8 cellular contexts compared by ENCODE assay signal in genomic region chr21:44337941-44338895, GRCh38. TPM values are rescaled to one million over a fixed set of nuclear protein-coding genes. Genes with fewer than 3 reads are reported as not detected.
DNase-seq lines count a peak whose midpoint lies in the region; ATAC-seq and TF ChIP-seq lines count a peak whose summit lies in the region.

No MANE protein-coding gene starts in this region.

- H3K4me3 ChIP-seq in Caco-2 (ENCODE audit: low read depth, low read length) (peak overlapping the region; percentile 43), HUES48 (ENCODE audit: low read depth, low read length) (peak overlapping the region; percentile 61), cardiac fibroblast (replicated peaks in 1 of 2; ENCODE audit: low read depth in 2 of 2, low read length in 2 of 2) (peak overlapping the region; percentile 45 to 51), iPS-18a (ENCODE audit: low read length) (peak overlapping the region; percentile 68)

- CTCF ChIA-PET in Caco-2 (lab: Charles Lee): interaction anchor here (0.6 to 1.3 kb wide), 4 partner anchors 31 to 142 kb away, joined by 3 to 8 read pairs (median 4); partner anchors contain the start of gene PFKL

- POLR2A ChIA-PET in Caco-2 (lab: Charles Lee): interaction anchor here (0.5 to 1.5 kb wide), 5 partner anchors 9 to 479 kb away, joined by 3 to 9 read pairs (median 3); partner anchors contain the start of gene UBE2G2

- ATAC-seq in sciatic nerve (peak; percentile 78), GM19351 (IDR thresholded peaks at IDR 0.05; ENCODE audit: unreplicated experiment) (no peak), HG03175 (IDR thresholded peaks at IDR 0.05; ENCODE audit: unreplicated experiment) (no peak)

- TF ChIP-seq CTCF in Caco-2 (IDR thresholded peaks at IDR 0.05; ENCODE audit: insufficient read depth in 1 of 2, low read depth in 1 of 2, low read length in 1 of 2, severe bottlenecking in 1 of 2, unreplicated experiment in 1 of 2) (peak; percentile 41 to 42), cardiac fibroblast (IDR thresholded peaks at IDR 0.05; ENCODE audit: low read depth, low read length) (peak; percentile 53)

- H3K27me3 Mint-ChIP-seq in Caco-2 (ENCODE audit: insufficient read depth, unreplicated experiment): no peaks in the 10 kb centered on the region

- DNase-seq in Caco-2: peak; percentile 76 to 87
- peak; percentile 71 for DNase-seq in RKO (ENCODE audit: low spot score)
- DNase-seq in cardiac fibroblast (ENCODE audit: low read depth in 2 of 2): peak; percentile 61 to 62
- DNase-seq in sciatic nerve (ENCODE audit: low spot score): peak; percentile 86

- peak overlapping the region; percentile 66 for H3K4me3 Mint-ChIP-seq in Caco-2 (ENCODE audit: unreplicated experiment)

- peak overlapping the region; percentile 63 for H3K27ac Mint-ChIP-seq in Caco-2 (ENCODE audit: unreplicated experiment)

- H3K9me3 ChIP-seq in Caco-2: no peaks in the 10 kb centered on the region
- no peaks in the 10 kb centered on the region for H3K9me3 ChIP-seq in HUES48 (ENCODE audit: control insufficient read depth, insufficient read depth, low read length)
- no peaks in the 10 kb centered on the region for H3K9me3 ChIP-seq in iPS-18a (ENCODE audit: control insufficient read depth, low read depth, low read length)

- H3K9me3 Mint-ChIP-seq in Caco-2 (ENCODE audit: unreplicated experiment): no peaks in the 10 kb centered on the region

- peaks cover 50% of the 10 kb centered on the region for H3K36me3 Mint-ChIP-seq in Caco-2 (ENCODE audit: insufficient read depth, unreplicated experiment)

- no peak overlapping the region for H3K9ac ChIP-seq in HUES48 (ENCODE audit: low read depth, low read length)
- no peak overlapping the region for H3K9ac ChIP-seq in iPS-18a (ENCODE audit: low read length)

- H3K4me1 Mint-ChIP-seq in Caco-2 (ENCODE audit: low read depth, unreplicated experiment): peaks cover 41% of the 10 kb centered on the region

- no peaks in the 10 kb centered on the region for H3K27me3 ChIP-seq in Caco-2 (replicated peaks; ENCODE audit: control insufficient read depth, insufficient read depth, low read length)
- H3K27me3 ChIP-seq in HUES48 (ENCODE audit: control insufficient read depth, insufficient read depth, low read length): no peaks in the 10 kb centered on the region
- no peaks in the 10 kb centered on the region for H3K27me3 ChIP-seq in iPS-18a (ENCODE audit: control insufficient read depth, insufficient read depth, low read length)

- peaks cover 3% of the 10 kb centered on the region for H3K36me3 ChIP-seq in Caco-2 (ENCODE audit: control insufficient read depth, insufficient read depth, low read length)
- H3K36me3 ChIP-seq in HUES48 (ENCODE audit: control insufficient read depth, insufficient read depth, low read length): peaks cover 5% of the 10 kb centered on the region; the same call in 1 of the 2 replicates
- H3K36me3 ChIP-seq in iPS-18a (ENCODE audit: control insufficient read depth, low read depth, low read length): no peaks in the 10 kb centered on the region

- BruUV-seq in Caco-2 (replicated peaks; lab: Mats Ljungman, UMichigan): no TSS peak

- H3K27ac ChIP-seq in HUES48 (ENCODE audit: low read depth, low read length) (peak overlapping the region; percentile 86), iPS-18a (ENCODE audit: low read length) (no peak overlapping the region)

- intact Hi-C loops in Caco-2 (cut with micrococcal nuclease; ENCODE audit: unreplicated experiment) (loop anchor here (2.0 to 10.0 kb wide), 2 partner anchors 145 to 537 kb away; partner anchors contain the start of gene PTTG1IP), sciatic nerve (cut with DNase I) (no loop called here)

- H3K4me1 ChIP-seq in Caco-2 (peaks cover 30% of the 10 kb centered on the region), HUES48 (ENCODE audit: control insufficient read depth, insufficient read depth, low read length) (peaks cover 16% of the 10 kb centered on the region), iPS-18a (ENCODE audit: control insufficient read depth, low read depth, low read length) (peaks cover 4% of the 10 kb centered on the region)

RNA-seq across cellular contexts. Expression of gene CFAP410, which starts 1.0 kb away (rescaled TPM):
- total RNA-seq in Caco-2 (2022) (16.5 and 20.1 TPM in 2 replicates), sciatic nerve (26.7 TPM)

RNA-seq across cellular contexts. Expression of gene TRPM2, which starts 15.2 kb away (rescaled TPM):
- 0.07 and 0.20 TPM in 2 replicates for total RNA-seq in Caco-2 (2022)
- total RNA-seq in sciatic nerve: 9.9 TPM

RNA-seq across cellular contexts. Expression of gene PFKL, which starts 38.4 kb away (rescaled TPM):
- 137 and 140 TPM in 2 replicates for total RNA-seq in Caco-2 (2022)
- total RNA-seq in sciatic nerve: 189 TPM

RNA-seq across cellular contexts. Expression of gene AIRE, which starts 52.5 kb away (rescaled TPM):
- not detected in 2 replicates for total RNA-seq in Caco-2 (2022)
- 0.13 TPM for total RNA-seq in sciatic nerve
